ENCODE assay signal across 8 cellular contexts in genomic region chr21:32411366-32412161, GRCh38. TPM values are rescaled to one million over a fixed set of nuclear protein-coding genes. Genes with fewer than 3 reads are reported as not detected.
DNase-seq lines count a peak whose midpoint lies in the region; ATAC-seq and TF ChIP-seq lines count a peak whose summit lies in the region.

No MANE protein-coding gene starts in this region.

- peaks cover 43% of the 10 kb centered on the region for H3K4me1 Mint-ChIP-seq in activated CD4-positive, alpha-beta T cell treated with anti-CD3 and anti-CD28 coated beads, Interleukin-2, amount 10 ng/mL, durations not matched to agents 7 days and 5 days

- peak overlapping the region; percentile 94 for H3K27ac Mint-ChIP-seq in activated CD4-positive, alpha-beta T cell treated with anti-CD3 and anti-CD28 coated beads, Interleukin-2, amount 10 ng/mL, durations not matched to agents 7 days and 5 days

- peak overlapping the region; percentile 53 for H3K4me3 ChIP-seq in MG63
- H3K4me3 ChIP-seq in lower leg skin (ENCODE audit: low read depth, poor library complexity, severe bottlenecking): peak overlapping the region; percentile 65

- ATAC-seq in HG03159 (IDR thresholded peaks at IDR 0.05; ENCODE audit: unreplicated experiment): no peak
- ATAC-seq in HG02981 (IDR thresholded peaks at IDR 0.05; ENCODE audit: unreplicated experiment): no peak

- no peak for TF ChIP-seq CTCF in lower leg skin (IDR thresholded peaks at IDR 0.05)

- H3K4me3 Mint-ChIP-seq in activated CD4-positive, alpha-beta T cell treated with anti-CD3 and anti-CD28 coated beads, Interleukin-2, amount 10 ng/mL, durations not matched to agents 7 days and 5 days: peak overlapping the region; percentile 91

- H3K36me3 ChIP-seq in MG63: no peaks in the 10 kb centered on the region

- no peaks in the 10 kb centered on the region for H3K27me3 ChIP-seq in MG63

- no peaks in the 10 kb centered on the region for H3K9me3 ChIP-seq in MG63

- POLR2A ChIA-PET in activated CD4-positive, alpha-beta T cell treated with anti-CD3 and anti-CD28 coated beads, Interleukin-2, amount 10 ng/mL, durations not matched to agents 7 days and 5 days (lab: Charles Lee): interaction anchor here (0.6 kb wide), 1 partner anchor 691 kb away, joined by 3 read pairs; no protein-coding TSS in a partner anchor

- WGBS in lower leg skin, 2 donors: 1 to 2% methylated on average over 35 to 45 of the region's 63 CpGs

- H3K9me3 Mint-ChIP-seq in activated CD4-positive, alpha-beta T cell treated with anti-CD3 and anti-CD28 coated beads, Interleukin-2, amount 10 ng/mL, durations not matched to agents 7 days and 5 days: no peaks in the 10 kb centered on the region

- CTCF ChIA-PET in activated CD4-positive, alpha-beta T cell treated with anti-CD3 and anti-CD28 coated beads, Interleukin-2, amount 10 ng/mL, durations not matched to agents 7 days and 5 days (lab: Charles Lee): interaction anchor here (0.6 to 1.9 kb wide), 3 partner anchors 8 to 20 kb away, joined by 4 to 7 read pairs (median 6); no protein-coding TSS in a partner anchor

- no peaks in the 10 kb centered on the region for H3K36me3 Mint-ChIP-seq in activated CD4-positive, alpha-beta T cell treated with anti-CD3 and anti-CD28 coated beads, Interleukin-2, amount 10 ng/mL, durations not matched to agents 7 days and 5 days (ENCODE audit: low read depth)

- H3K27me3 Mint-ChIP-seq in activated CD4-positive, alpha-beta T cell treated with anti-CD3 and anti-CD28 coated beads, Interleukin-2, amount 10 ng/mL, durations not matched to agents 7 days and 5 days: no peaks in the 10 kb centered on the region

- TF ChIP-seq POLR2A in lower leg skin (IDR thresholded peaks at IDR 0.05): no peak

- intact Hi-C loops in lower leg skin (cut with DNase I; ENCODE audit: low total_unique reads): loop anchor here (10.0 kb wide), 1 partner anchor 163 kb away; no protein-coding TSS in a partner anchor

- DNase-seq in Ammon's horn (ENCODE audit: low spot score) (peak; percentile 86), MG63 (peak; percentile 67), dermis blood vessel endothelial cell (peak; percentile 80), lower leg skin (ENCODE audit: low spot score in 2 of 2) (peak; percentile 91 to 99)
- peak; percentile 70 for DNase-seq in activated CD4-positive, alpha-beta T cell treated with anti-CD3 and anti-CD28 coated beads, Interleukin-2, amount 10 ng/mL, durations not matched to agents 7 days and 5 days
- peak; percentile 34 for DNase-seq in stimulated activated CD4-positive, alpha-beta T cell treated with anti-CD3 and anti-CD28 coated beads, Interleukin-2, amount 100 ng/mL, for 4 hours (ENCODE audit: low read depth)

RNA-seq across cellular contexts. Expression of gene EVA1C, which starts 0.9 kb away (rescaled TPM):
- not detected in 2 replicates for total RNA-seq in MG63 (2014; rRNA removed; shearing (Covaris generic); ENCODE audit: low replicate concordance)
- total RNA-seq in activated CD4-positive, alpha-beta T cell treated with anti-CD3 and anti-CD28 coated beads, Interleukin-2, amount 10 ng/mL, durations not matched to agents 7 days and 5 days: 1 to 10 TPM; 4.8 to 5.4 TPM
- total RNA-seq in dermis blood vessel endothelial cell (17.9 and 39.7 TPM in 2 replicates), lower leg skin (100 to 1,000 TPM in 1 of 4 donors, 10 to 100 TPM in 3; 57.4 to 108 (median 66.7) TPM)

RNA-seq across cellular contexts. Expression of gene URB1, which starts 18.8 kb away (rescaled TPM):
- 14.1 and 15.9 TPM in 2 replicates for total RNA-seq in MG63 (2014; rRNA removed; shearing (Covaris generic); ENCODE audit: low replicate concordance)
- total RNA-seq in activated CD4-positive, alpha-beta T cell treated with anti-CD3 and anti-CD28 coated beads, Interleukin-2, amount 10 ng/mL, durations not matched to agents 7 days and 5 days: 10 to 100 TPM; 16.3 to 16.9 TPM
- total RNA-seq in dermis blood vessel endothelial cell (18.5 and 27.6 TPM in 2 replicates), lower leg skin (10 to 100 TPM; 23.3 to 37.4 (median 24.9) TPM)

Comparison
In these comparisons a context has a peak if more than half of its experiments do, and no peak if none do; other contexts are left out.
1. DNase-seq: peak in every context shown above with its lines; median percentile 95 in lower leg skin; 86 in Ammon's horn; 80 in dermis blood vessel endothelial cell; 70 in activated CD4-positive, alpha-beta T cell treated with anti-CD3 and anti-CD28 coated beads, Interleukin-2, amount 10 ng/mL, durations not matched to agents 7 days and 5 days; 67 in MG63; 34 in stimulated activated CD4-positive, alpha-beta T cell treated with anti-CD3 and anti-CD28 coated beads, Interleukin-2, amount 100 ng/mL, for 4 hours.